ENCODE assay signal across 8 cellular contexts in the genomic region with DNA sequence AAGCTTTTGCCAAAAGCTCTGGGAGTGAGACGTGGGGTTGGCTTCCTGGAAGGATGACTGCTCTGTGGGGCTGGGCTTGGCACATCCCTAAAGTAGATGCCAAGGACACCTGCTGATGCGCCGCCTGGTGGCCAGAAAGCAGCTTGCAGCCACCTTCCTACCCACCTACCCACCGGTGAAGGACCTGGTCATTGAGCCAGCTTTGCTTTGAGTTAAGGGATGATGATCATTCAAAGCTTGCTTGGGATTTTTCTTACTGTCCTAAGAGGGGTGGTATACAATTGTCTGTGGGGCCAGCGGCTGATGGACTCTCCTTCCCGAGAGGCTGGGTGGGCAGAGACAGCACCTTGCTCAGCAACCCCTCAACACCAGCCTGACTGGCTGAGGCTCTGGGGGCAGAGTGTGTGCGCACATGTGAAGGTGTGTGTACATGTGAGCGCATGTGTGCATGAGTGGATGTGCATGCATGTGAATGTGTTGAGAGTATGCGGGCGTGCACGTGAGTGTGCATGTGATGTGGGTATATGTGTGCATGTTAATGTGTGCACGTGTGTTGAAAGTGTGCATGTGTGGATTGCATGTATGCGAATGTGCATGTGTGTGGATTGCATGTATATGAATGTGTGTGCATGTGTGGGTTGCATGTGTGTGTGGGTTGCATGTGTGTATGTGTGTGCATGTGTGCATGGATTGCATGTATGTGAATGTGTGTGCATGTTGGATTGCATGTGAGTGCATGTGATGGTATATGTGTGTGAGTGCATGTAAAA. TPM values are rescaled to one million over a fixed set of nuclear protein-coding genes. Genes with fewer than 3 reads are reported as not detected.
DNase-seq lines count a peak whose midpoint lies in the region; ATAC-seq and TF ChIP-seq lines count a peak whose summit lies in the region.

No MANE protein-coding gene starts in this region.

- H3K9me3 Mint-ChIP-seq in endothelial cell (ENCODE audit: unreplicated experiment) (no peaks in the 10 kb centered on the region), natural killer cell (no peaks in the 10 kb centered on the region)
- H3K9me3 Mint-ChIP-seq in stimulated activated naive CD8-positive, alpha-beta T cell treated with anti-CD3 and anti-CD28 coated beads, Interleukin-15, amount 100 ng/mL, for 72 hours = peaks cover 0 to 5% of the 10 kb centered on the region in 2 donors

- peaks cover 7% of the 10 kb centered on the region for H3K36me3 Mint-ChIP-seq in endothelial cell (ENCODE audit: low read depth, unreplicated experiment)
- H3K36me3 Mint-ChIP-seq in natural killer cell = no peaks in the 10 kb centered on the region

- peaks cover 4% of the 10 kb centered on the region for H3K4me1 Mint-ChIP-seq in endothelial cell (ENCODE audit: unreplicated experiment)
- peaks cover 0 to 10% of the 10 kb centered on the region in 2 donors for H3K4me1 Mint-ChIP-seq in natural killer cell
- peaks cover 7% of the 10 kb centered on the region for H3K4me1 Mint-ChIP-seq in stimulated activated naive CD8-positive, alpha-beta T cell treated with anti-CD3 and anti-CD28 coated beads, Interleukin-15, amount 100 ng/mL, for 72 hours

- DNase-seq in NCI-H146 (lab: John Stamatoyannopoulos, UW) (peak; percentile 63), NCI-H146 treated with DMSO at 0.1 percent for 48 hours (lab: John Stamatoyannopoulos, UW; ENCODE audit: unreplicated experiment) (no peak), NCI-H345 (lab: John Stamatoyannopoulos, UW) (peak; percentile 79), endothelial cell (ENCODE audit: low spot score) (peak; percentile 72), natural killer cell (peak; percentile 33), NK-92 (lab: John Stamatoyannopoulos, UW; ENCODE audit: unreplicated experiment) (no peak)
- DNase-seq in activated CD8-positive, alpha-beta memory T cell treated with anti-CD3 and anti-CD28 coated beads for 24 hours = peak; percentile 87
- peak; percentile 68 for DNase-seq in stimulated activated naive CD8-positive, alpha-beta T cell treated with anti-CD3 and anti-CD28 coated beads, Interleukin-15, amount 100 ng/mL, for 72 hours

- H3K27me3 Mint-ChIP-seq in endothelial cell (ENCODE audit: unreplicated experiment) = peaks cover 15% of the 10 kb centered on the region
- peaks cover 7 to 15% of the 10 kb centered on the region in 2 donors for H3K27me3 Mint-ChIP-seq in natural killer cell (ENCODE audit: low read depth in 2 of 2)
- peaks cover 19% of the 10 kb centered on the region for H3K27me3 Mint-ChIP-seq in stimulated activated naive CD8-positive, alpha-beta T cell treated with anti-CD3 and anti-CD28 coated beads, Interleukin-15, amount 100 ng/mL, for 72 hours

- intact Hi-C loops in natural killer cell (cut with micrococcal nuclease) = no loop called here

- ATAC-seq in natural killer cell = peak in 1 of 3 donors; percentile 41
- peak; percentile 70 for ATAC-seq in stimulated activated naive CD8-positive, alpha-beta T cell treated with anti-CD3 and anti-CD28 coated beads, Interleukin-15, amount 100 ng/mL, for 72 hours

- H3K4me3 Mint-ChIP-seq in endothelial cell (ENCODE audit: unreplicated experiment) (peak overlapping the region; percentile 37), natural killer cell (no peak overlapping the region)
- no peak overlapping the region for H3K4me3 Mint-ChIP-seq in stimulated activated naive CD8-positive, alpha-beta T cell treated with anti-CD3 and anti-CD28 coated beads, Interleukin-15, amount 100 ng/mL, for 72 hours

- TF ChIP-seq CTCF in endothelial cell (IDR thresholded peaks at IDR 0.05; ENCODE audit: unreplicated experiment) (peak; percentile 94), natural killer cell (IDR thresholded peaks at IDR 0.05) (peak; percentile 51)

- peak overlapping the region; percentile 2 for H3K27ac Mint-ChIP-seq in endothelial cell (ENCODE audit: unreplicated experiment)
- H3K27ac Mint-ChIP-seq in natural killer cell = no peak overlapping the region
- no peak overlapping the region for H3K27ac Mint-ChIP-seq in stimulated activated naive CD8-positive, alpha-beta T cell treated with anti-CD3 and anti-CD28 coated beads, Interleukin-15, amount 100 ng/mL, for 72 hours

RNA-seq across cellular contexts. Expression of gene C1QTNF1, which starts 18.6 kb away (rescaled TPM):
- 0.26 TPM for total RNA-seq in endothelial cell (ENCODE audit: unreplicated experiment)
- under 1 TPM in 2 of 3 donors, not detected in 1; 0.20 to 0.28 TPM for total RNA-seq in natural killer cell

RNA-seq across cellular contexts. Expression of gene ENGASE, which starts 32.0 kb away (rescaled TPM):
- total RNA-seq in endothelial cell (ENCODE audit: unreplicated experiment) (31.6 TPM), natural killer cell (10 to 100 TPM; 56.0 to 86.4 (median 56.9) TPM)

RNA-seq across cellular contexts. Expression of gene CANT1, which starts 33.0 kb away (rescaled TPM):
- total RNA-seq in endothelial cell (ENCODE audit: unreplicated experiment) (81.6 TPM), natural killer cell (10 to 100 TPM; 40.0 to 58.8 (median 53.4) TPM)

Comparison
In these comparisons a context has a peak if more than half of its experiments do, and no peak if none do; other contexts are left out.
1. DNase-seq: peak in NCI-H146 (single experiment), NCI-H345 (single experiment), activated CD8-positive, alpha-beta memory T cell treated with anti-CD3 and anti-CD28 coated beads for 24 hours (single experiment), endothelial cell (single experiment), natural killer cell (single experiment) and stimulated activated naive CD8-positive, alpha-beta T cell treated with anti-CD3 and anti-CD28 coated beads, Interleukin-15, amount 100 ng/mL, for 72 hours (2 of 2); none in NCI-H146 treated with DMSO at 0.1 percent for 48 hours (single experiment) and NK-92 (single experiment).